Comparison of ENCODE assay signal across 23 cellular contexts in the genomic region with DNA sequence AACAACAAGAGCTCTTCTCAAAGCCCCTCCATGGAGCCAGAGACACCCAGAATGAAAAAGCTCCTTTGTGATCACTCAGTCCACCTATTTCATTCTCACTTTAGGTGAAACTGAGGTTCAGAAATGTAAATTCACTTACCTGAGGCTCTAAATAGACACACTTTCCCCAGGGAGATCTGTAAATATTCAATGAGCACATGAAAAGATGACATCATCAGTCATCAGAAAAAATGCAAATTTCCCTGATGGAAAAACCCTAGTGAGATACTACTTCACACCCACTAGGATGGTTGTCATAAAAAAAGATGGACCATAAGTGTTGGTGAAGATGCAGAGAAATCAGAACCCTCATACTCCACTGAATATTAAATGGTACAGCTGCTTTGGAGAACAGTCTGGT.
"Had no signal": no experiment of that assay in that cellular context is flagged by ENCODE, and none has a peak within 500 bp of the region (broad histone marks: within the 10 kb centered on the region; RNA-seq: fewer than 3 reads in every experiment).

No MANE protein-coding gene starts in this region.

- H3K9me3 ChIP-seq: esophagus muscularis mucosa, gastrocnemius medialis, left lung, lower lobe of right lung, mucosa of descending colon had no signal

- ATAC-seq: gastrocnemius medialis, heart right ventricle, left cardiac atrium, left lung, left ventricle myocardium superior, lower lobe of right lung, mucosa of descending colon had no signal

- H3K27ac ChIP-seq: coronary artery, dorsolateral prefrontal cortex, esophagus muscularis mucosa, gastrocnemius medialis, heart right ventricle, left lung, lower lobe of right lung had no signal

- H3K4me3 ChIP-seq: coronary artery, dorsolateral prefrontal cortex, esophagus muscularis mucosa, gastrocnemius medialis, heart right ventricle, left lung, lower lobe of right lung, mucosa of descending colon had no signal

- DNase-seq: dermis blood vessel endothelial cell; dorsolateral prefrontal cortex; effector CD4-positive, alpha-beta T cell; effector memory CD4-positive, alpha-beta T cell; foreskin fibroblast; foreskin melanocyte; gastrocnemius medialis; glutamatergic neuron; head of caudate nucleus; heart right ventricle; hippocampal formation; left cardiac atrium; left lung; left ventricle myocardium superior; lower lobe of right lung; mesenchymal stem cell; mucosa of descending colon had no signal

- H3K36me3 ChIP-seq: esophagus muscularis mucosa, gastrocnemius medialis, heart right ventricle, left lung, lower lobe of right lung had no signal

- H3K27me3 ChIP-seq: esophagus muscularis mucosa, gastrocnemius medialis, left lung had no signal

- H3K4me1 ChIP-seq: esophagus muscularis mucosa, gastrocnemius medialis, heart right ventricle, left lung, lower lobe of right lung had no signal

- FAIRE-seq: colon, endothelial cell of umbilical vein, islet of Langerhans, keratinocyte had no signal
